Comparison of ENCODE assay signal across 8 cellular contexts in genomic region chr1:231612393-231613089, GRCh38. TPM values are rescaled to one million over a fixed set of nuclear protein-coding genes. Genes with fewer than 3 reads are reported as not detected.
DNase-seq lines count a peak whose midpoint lies in the region; ATAC-seq and TF ChIP-seq lines count a peak whose summit lies in the region.

No MANE protein-coding gene starts in this region.

- peak overlapping the region; percentile 34 for H3K4me3 ChIP-seq in Jurkat, Clone E6-1 (ENCODE audit: low read length)

- peak overlapping the region; percentile 77 for H3K4me3 Mint-ChIP-seq in activated T-cell treated with anti-CD3 and anti-CD28 coated beads, Interleukin-2, amount 50 U/mL, for 4 hours
- peak overlapping the region; percentile 40 for H3K4me3 Mint-ChIP-seq in stimulated activated memory B cell treated with anti-CD40 and anti-IgM and Interleukin-4, amounts not matched to agents 10 μg/mL and 1 μg/mL and 100 μg/mL, for 72 hours
- H3K4me3 Mint-ChIP-seq in WTC11 = no peak overlapping the region

- peak overlapping the region; percentile 68 for H3K27ac Mint-ChIP-seq in stimulated activated memory B cell treated with anti-CD40 and anti-IgM and Interleukin-4, amounts not matched to agents 10 μg/mL and 1 μg/mL and 100 μg/mL, for 72 hours
- H3K27ac Mint-ChIP-seq in WTC11 = no peak overlapping the region

- POLR2A ChIA-PET in WTC11 (lab: Charles Lee) = no interaction called here

- peaks cover 12% of the 10 kb centered on the region for H3K9me3 Mint-ChIP-seq in activated T-cell treated with anti-CD3 and anti-CD28 coated beads, Interleukin-2, amount 50 U/mL, for 4 hours
- H3K9me3 Mint-ChIP-seq in stimulated activated memory B cell treated with anti-CD40 and anti-IgM and Interleukin-4, amounts not matched to agents 10 μg/mL and 1 μg/mL and 100 μg/mL, for 72 hours = no peaks in the 10 kb centered on the region
- peaks cover 10% of the 10 kb centered on the region for H3K9me3 Mint-ChIP-seq in WTC11

- H3K27me3 Mint-ChIP-seq in activated T-cell treated with anti-CD3 and anti-CD28 coated beads, Interleukin-2, amount 50 U/mL, for 4 hours (ENCODE audit: low read depth) = peaks cover 3% of the 10 kb centered on the region
- H3K27me3 Mint-ChIP-seq in stimulated activated memory B cell treated with anti-CD40 and anti-IgM and Interleukin-4, amounts not matched to agents 10 μg/mL and 1 μg/mL and 100 μg/mL, for 72 hours = peaks cover 9% of the 10 kb centered on the region
- H3K27me3 Mint-ChIP-seq in WTC11 (ENCODE audit: low read depth) = peaks cover 50% of the 10 kb centered on the region

- CTCF ChIA-PET in WTC11 (lab: Charles Lee) = no interaction called here

- peaks cover 59% of the 10 kb centered on the region for H3K4me1 Mint-ChIP-seq in activated T-cell treated with anti-CD3 and anti-CD28 coated beads, Interleukin-2, amount 50 U/mL, for 4 hours (ENCODE audit: low read depth)
- peaks cover 56% of the 10 kb centered on the region for H3K4me1 Mint-ChIP-seq in stimulated activated memory B cell treated with anti-CD40 and anti-IgM and Interleukin-4, amounts not matched to agents 10 μg/mL and 1 μg/mL and 100 μg/mL, for 72 hours
- no peaks in the 10 kb centered on the region for H3K4me1 Mint-ChIP-seq in WTC11

- ATAC-seq in GM21526 (IDR thresholded peaks at IDR 0.05; ENCODE audit: low FRiP score, unreplicated experiment) (peak; percentile 91), WTC11 (no peak), SK-N-SH treated with all-trans-retinoic acid at 6 μM for 48 hours (no peak)
- peak; percentile 79 to 81 for ATAC-seq in activated T-cell treated with anti-CD3 and anti-CD28 coated beads, Interleukin-2, amount 50 U/mL, for 4 hours
- ATAC-seq in stimulated activated memory B cell treated with anti-CD40 and anti-IgM and Interleukin-4, amounts not matched to agents 10 μg/mL and 1 μg/mL and 100 μg/mL, for 72 hours = peak; percentile 98

- no peaks in the 10 kb centered on the region for H3K36me3 Mint-ChIP-seq in activated T-cell treated with anti-CD3 and anti-CD28 coated beads, Interleukin-2, amount 50 U/mL, for 4 hours (ENCODE audit: insufficient read depth)
- H3K36me3 Mint-ChIP-seq in stimulated activated memory B cell treated with anti-CD40 and anti-IgM and Interleukin-4, amounts not matched to agents 10 μg/mL and 1 μg/mL and 100 μg/mL, for 72 hours = peaks cover 7% of the 10 kb centered on the region
- no peaks in the 10 kb centered on the region for H3K36me3 Mint-ChIP-seq in WTC11

- DNase-seq in GF-D8 (lab: John Stamatoyannopoulos, UW) (peak; percentile 91), WTC11 (ENCODE audit: low spot score) (no peak), RKO (ENCODE audit: low spot score) (no peak)
- DNase-seq in Jurkat, Clone E6-1 (ENCODE audit: low read depth, low spot score) = peak; percentile 88
- DNase-seq in activated T-cell treated with anti-CD3 and anti-CD28 coated beads, Interleukin-2, amount 50 U/mL, for 4 hours = no peak

- TF ChIP-seq CTCF in WTC11 (IDR thresholded peaks at IDR 0.05) = no peak

TF ChIP-seq in WTC11, 78 proteins besides CTCF, POLR2A, EP300 and RAD21:
- TF ChIP-seq, protein P1, sequence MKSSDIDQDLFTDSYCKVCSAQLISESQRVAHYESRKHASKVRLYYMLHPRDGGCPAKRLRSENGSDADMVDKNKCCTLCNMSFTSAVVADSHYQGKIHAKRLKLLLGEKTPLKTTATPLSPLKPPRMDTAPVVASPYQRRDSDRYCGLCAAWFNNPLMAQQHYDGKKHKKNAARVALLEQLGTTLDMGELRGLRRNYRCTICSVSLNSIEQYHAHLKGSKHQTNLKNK (CRISPR knock-in tag; IDR thresholded peaks at IDR 0.05) = no peak
- TF ChIP-seq, protein P2, sequence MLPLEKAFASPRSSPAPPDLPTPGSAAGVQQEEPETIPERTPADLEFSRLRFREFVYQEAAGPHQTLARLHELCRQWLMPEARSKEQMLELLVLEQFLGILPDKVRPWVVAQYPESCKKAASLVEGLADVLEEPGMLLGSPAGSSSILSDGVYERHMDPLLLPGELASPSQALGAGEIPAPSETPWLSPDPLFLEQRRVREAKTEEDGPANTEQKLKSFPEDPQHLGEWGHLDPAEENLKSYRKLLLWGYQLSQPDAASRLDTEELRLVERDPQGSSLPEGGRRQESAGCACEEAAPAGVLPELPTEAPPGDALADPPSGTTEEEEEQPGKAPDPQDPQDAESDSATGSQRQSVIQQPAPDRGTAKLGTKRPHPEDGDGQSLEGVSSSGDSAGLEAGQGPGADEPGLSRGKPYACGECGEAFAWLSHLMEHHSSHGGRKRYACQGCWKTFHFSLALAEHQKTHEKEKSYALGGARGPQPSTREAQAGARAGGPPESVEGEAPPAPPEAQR (CRISPR knock-in tag; IDR thresholded peaks at IDR 0.05) = no peak
- TF ChIP-seq IRF2 (CRISPR knock-in tag; IDR thresholded peaks at IDR 0.05; ENCODE audit: borderline replicate concordance, low read depth) (no peak), ZNF396 (CRISPR knock-in tag; IDR thresholded peaks at IDR 0.05; ENCODE audit: borderline replicate concordance) (no peak)

TF ChIP-seq in SK-N-SH treated with all-trans-retinoic acid at 6 μM for 48 hours, 23 proteins besides CTCF, POLR2A, EP300 and RAD21:
- TF ChIP-seq TCF4 (CRISPR knock-in tag; IDR thresholded peaks at IDR 0.05; ENCODE audit: borderline replicate concordance) = no peak
- no peak for TF ChIP-seq CSDC2 (CRISPR knock-in tag; IDR thresholded peaks at IDR 0.05)
- TF ChIP-seq TSHZ2 (CRISPR knock-in tag; IDR thresholded peaks at IDR 0.05) = no peak
- no peak for TF ChIP-seq ISL1 (CRISPR knock-in tag; IDR thresholded peaks at IDR 0.05)
- no peak for TF ChIP-seq ZNF565 (CRISPR knock-in tag; conservative IDR thresholded peaks at IDR 0.05; ENCODE audit: low read depth)
- no peak for TF ChIP-seq SNAI2 (CRISPR knock-in tag; IDR thresholded peaks at IDR 0.05)

RNA-seq across cellular contexts. Expression of gene DISC1, which starts 14.0 kb away (rescaled TPM):
- 4.1 TPM for polyA plus RNA-seq in Jurkat, Clone E6-1 (2012; ENCODE audit: insufficient read depth, insufficient read length)
- 1 to 10 TPM in 1 of 3 donors, under 1 TPM in 2; 0.50 to 1.1 (median 0.57) TPM for total RNA-seq in activated T-cell treated with anti-CD3 and anti-CD28 coated beads, Interleukin-2, amount 50 U/mL, for 4 hours
- 5.2 to 6.6 TPM (median 5.5 TPM) in 3 replicates for total RNA-seq in WTC11 (2021)

Comparison
In these comparisons a context has a peak if more than half of its experiments do, and no peak if none do; other contexts are left out.
1. DNase-seq: peak in GF-D8 (single experiment) and Jurkat, Clone E6-1 (single experiment); none in activated T-cell treated with anti-CD3 and anti-CD28 coated beads, Interleukin-2, amount 50 U/mL, for 4 hours (single experiment), WTC11 (single experiment) and RKO (single experiment).
2. ATAC-seq: peak in GM21526 (single experiment), activated T-cell treated with anti-CD3 and anti-CD28 coated beads, Interleukin-2, amount 50 U/mL, for 4 hours (2 of 2) and stimulated activated memory B cell treated with anti-CD40 and anti-IgM and Interleukin-4, amounts not matched to agents 10 μg/mL and 1 μg/mL and 100 μg/mL, for 72 hours (single experiment); none in WTC11 (single experiment) and SK-N-SH treated with all-trans-retinoic acid at 6 μM for 48 hours (single experiment).